16 cellular contexts compared by ENCODE assay signal in genomic region chr2:141362311-141362710, GRCh38.
DNase-seq lines count a peak whose midpoint lies in the region; ATAC-seq, FAIRE-seq and TF ChIP-seq lines count a peak whose summit lies in the region.
"Had no signal": no experiment of that assay in that cellular context is flagged by ENCODE, and none has a peak within 500 bp of the region (broad histone marks: within the 10 kb centered on the region; RNA-seq: fewer than 3 reads in every experiment).

No MANE protein-coding gene starts in this region.

- no peak for TF ChIP-seq CTCF in liver (IDR thresholded peaks at IDR 0.05; ENCODE audit: low read depth, low read length, missing input control)
- TF ChIP-seq CTCF in HepG2 (CRISPR knock-in tag; IDR thresholded peaks at IDR 0.05), result no peak
- TF ChIP-seq CTCF in choroid plexus epithelial cell (conservative IDR thresholded peaks at IDR 0.05; ENCODE audit: low read depth, low read length), result no peak
- TF ChIP-seq CTCF in fibroblast of the aortic adventitia (IDR thresholded peaks at IDR 0.05; ENCODE audit: insufficient read depth, low read length), result no peak
- no peak for TF ChIP-seq CTCF in nephron progenitor cell (IDR thresholded peaks at IDR 0.05)

- no peaks in the 10 kb centered on the region for H3K4me1 Mint-ChIP-seq in nephron progenitor cell
- H3K4me1 Mint-ChIP-seq: CD4-positive, CD25-positive, alpha-beta regulatory T cell had no signal

- no peak for FAIRE-seq in HepG2 (lab: Jason Lieb, UNC)
- FAIRE-seq: D721Med, H54, HTR-8/SVneo had no signal

- TF ChIP-seq EP300 in HepG2 (IDR thresholded peaks at IDR 0.05; ENCODE audit: low read depth in 2 of 2, low read length in 2 of 2) (no peak), HepG2 (CRISPR knock-in tag; IDR thresholded peaks at IDR 0.05; ENCODE audit: borderline replicate concordance) (no peak)

- H3K9ac ChIP-seq in liver (ENCODE audit: low read depth in 1 of 2, low read length in 2 of 2) (no peak overlapping the region), HepG2 (ENCODE audit: insufficient read depth, low read depth, low read length) (no peak overlapping the region)
- H3K9ac ChIP-seq: BLaER1 treated with 17β-estradiol and CSF1 and Interleukin-3, amounts not matched to agents 10 nM and 100 nM; GM23248 had no signal

- no peaks in the 10 kb centered on the region for H3K79me2 ChIP-seq in HepG2 (ENCODE audit: insufficient read depth, low read length)

- peaks cover 2% of the 10 kb centered on the region for H3K27me3 Mint-ChIP-seq in nephron progenitor cell (ENCODE audit: low read depth, poor library complexity)
- H3K27me3 Mint-ChIP-seq: CD4-positive, CD25-positive, alpha-beta regulatory T cell had no signal

- no peak for TF ChIP-seq POLR2A in HepG2 (IDR thresholded peaks at IDR 0.05; ENCODE audit: insufficient read depth in 1 of 2, low read depth in 2 of 2, low read length in 2 of 2)

- H3K27ac ChIP-seq in liver (ENCODE audit: low read depth in 1 of 2, low read length in 2 of 2) (no peak overlapping the region), HepG2 (ENCODE audit: extremely low read length, insufficient read depth, low read length) (no peak overlapping the region)
- H3K27ac ChIP-seq: BLaER1 treated with 17β-estradiol and CSF1 and Interleukin-3, amounts not matched to agents 10 nM and 100 nM; GM23248 had no signal

- ATAC-seq in HepG2, result no peak
- ATAC-seq: HCT116 had no signal

- no peaks in the 10 kb centered on the region for H3K4me1 ChIP-seq in liver (ENCODE audit: control insufficient read depth in 4 of 4, insufficient read depth in 4 of 4, low read length in 3 of 4)
- no peaks in the 10 kb centered on the region for H3K4me1 ChIP-seq in HepG2 (ENCODE audit: insufficient read depth, low read length)
- H3K4me1 ChIP-seq: BLaER1 treated with 17β-estradiol and CSF1 and Interleukin-3, amounts not matched to agents 10 nM and 100 nM had no signal

- H3K36me3 ChIP-seq in liver (ENCODE audit: control insufficient read depth in 4 of 4, insufficient read depth in 3 of 4, low read depth in 1 of 4, low read length in 3 of 4), result no peaks in the 10 kb centered on the region
- no peaks in the 10 kb centered on the region for H3K36me3 ChIP-seq in HepG2 (replicated peaks in 1 of 2; ENCODE audit: control insufficient read depth in 1 of 2, insufficient read depth in 2 of 2, low read length in 2 of 2)
- H3K36me3 ChIP-seq: BLaER1 treated with 17β-estradiol and CSF1 and Interleukin-3, amounts not matched to agents 10 nM and 100 nM had no signal

- H3K4me3 Mint-ChIP-seq in nephron progenitor cell, result no peak overlapping the region
- H3K4me3 Mint-ChIP-seq: CD4-positive, CD25-positive, alpha-beta regulatory T cell had no signal

- H3K4me3 ChIP-seq in liver (ENCODE audit: low read depth in 1 of 3, low read length in 3 of 3) (peak overlapping the region in 1 of 3 donors; percentile 3), HepG2 (replicated peaks in 1 of 3; ENCODE audit: insufficient read depth in 1 of 3, low read depth in 2 of 3, low read length in 3 of 3) (no peak overlapping the region), choroid plexus epithelial cell (ENCODE audit: low read depth, low read length) (no peak overlapping the region), fibroblast of the aortic adventitia (ENCODE audit: low read depth, low read length) (no peak overlapping the region)
- H3K4me3 ChIP-seq: BLaER1 treated with 17β-estradiol and CSF1 and Interleukin-3, amounts not matched to agents 10 nM and 100 nM; GM23248 had no signal

- POLR2A ChIA-PET in HepG2 (lab: Yijun Ruan, JAX), result no interaction called here

- CTCF ChIA-PET in HepG2 (lab: Yijun Ruan, JAX; ENCODE audit: low intra/inter-chr PET ratio, low total read pairs), result no interaction called here

- 48% methylated on average over 4 of the region's 4 CpGs for WGBS in liver
- WGBS in HepG2 (ENCODE audit: low lambda C conversion rate), result 52% methylated on average over 4 of the region's 4 CpGs

- BruUV-seq in HepG2 (replicated peaks; lab: Mats Ljungman, UMichigan), result no TSS peak

- H3K9me3 Mint-ChIP-seq in nephron progenitor cell, result no peaks in the 10 kb centered on the region

- no peaks in the 10 kb centered on the region for H4K20me1 ChIP-seq in HepG2 (ENCODE audit: insufficient read depth, low read length)
- H4K20me1 ChIP-seq: BLaER1 treated with 17β-estradiol and CSF1 and Interleukin-3, amounts not matched to agents 10 nM and 100 nM had no signal

- DNase-seq in HepG2 (ENCODE audit: low spot score) (no peak), choroid plexus epithelial cell (ENCODE audit: low read depth) (peak; percentile 5), fibroblast of the aortic adventitia (ENCODE audit: low read depth) (peak; percentile 9), retina (no peak), KBM-7 (no peak), nephron progenitor cell (no peak)
- DNase-seq: 8988T; CD4-positive, CD25-positive, alpha-beta regulatory T cell; DMS53; GM23248 had no signal

- TF ChIP-seq RAD21 in liver (IDR thresholded peaks at IDR 0.05), result no peak
- no peak for TF ChIP-seq RAD21 in HepG2 (CRISPR knock-in tag; IDR thresholded peaks at IDR 0.05)

- no peak overlapping the region for H3K4me2 ChIP-seq in HepG2 (ENCODE audit: low read depth, low read length)
- H3K4me2 ChIP-seq: BLaER1 treated with 17β-estradiol and CSF1 and Interleukin-3, amounts not matched to agents 10 nM and 100 nM had no signal

- H3K27me3 ChIP-seq in liver (ENCODE audit: control insufficient read depth in 4 of 4, insufficient read depth in 4 of 4, low read length in 3 of 4) (no peaks in the 10 kb centered on the region), HepG2 (ENCODE audit: control insufficient read depth in 1 of 2, insufficient read depth in 2 of 2, low read length in 2 of 2) (no peaks in the 10 kb centered on the region)
- H3K27me3 ChIP-seq: BLaER1 treated with 17β-estradiol and CSF1 and Interleukin-3, amounts not matched to agents 10 nM and 100 nM had no signal

- no peak overlapping the region for H2AFZ ChIP-seq in HepG2 (ENCODE audit: low read length)
- H2AFZ ChIP-seq: GM23248 had no signal

- H3K9me3 ChIP-seq in liver (ENCODE audit: control insufficient read depth in 4 of 4, low read length in 3 of 4) (no peaks in the 10 kb centered on the region), HepG2 (ENCODE audit: low read length) (no peaks in the 10 kb centered on the region)
- H3K9me3 ChIP-seq: BLaER1 treated with 17β-estradiol and CSF1 and Interleukin-3, amounts not matched to agents 10 nM and 100 nM had no signal

- H3K27ac Mint-ChIP-seq in nephron progenitor cell, result no peak overlapping the region
- H3K27ac Mint-ChIP-seq: CD4-positive, CD25-positive, alpha-beta regulatory T cell had no signal

- no peaks in the 10 kb centered on the region for H3K36me3 Mint-ChIP-seq in nephron progenitor cell (ENCODE audit: low read depth)
- H3K36me3 Mint-ChIP-seq: CD4-positive, CD25-positive, alpha-beta regulatory T cell had no signal

- in situ Hi-C loops in HepG2 (cut with HindIII; ENCODE audit: extremely low pct_ligation_motif_present, low pct_unique_long_range_greater_than_20kb), result no loop called here
- in situ Hi-C loops in KBM-7 (cut with MboI; ENCODE audit: low pct_unique_long_range_greater_than_20kb, low sequenced_read_pairs), result no loop called here

- intact Hi-C loops in HepG2 (cut with micrococcal nuclease; ENCODE audit: unreplicated experiment), result no loop called here

TF ChIP-seq in liver, 16 proteins besides CTCF, POLR2A, EP300 and RAD21 (continues in another document):
- no peak for TF ChIP-seq MAX (IDR thresholded peaks at IDR 0.05)
- no peak for TF ChIP-seq GABPA (IDR thresholded peaks at IDR 0.05 in 1 of 2, conservative IDR thresholded peaks at IDR 0.05 in 1 of 2)

TF ChIP-seq in HepG2, 621 proteins besides CTCF, POLR2A, EP300 and RAD21:
- no peak for TF ChIP-seq HDAC2 (CRISPR knock-in tag; IDR thresholded peaks at IDR 0.05)
- no peak for TF ChIP-seq ZNF839 (CRISPR knock-in tag; IDR thresholded peaks at IDR 0.05; ENCODE audit: borderline replicate concordance)
- TF ChIP-seq ZEB1 (IDR thresholded peaks at IDR 0.05; ENCODE audit: insufficient replicate concordance, low read depth), result no peak
- TF ChIP-seq ZNF639 (CRISPR knock-in tag; conservative IDR thresholded peaks at IDR 0.05), result no peak
- TF ChIP-seq ZNF576 (CRISPR knock-in tag; IDR thresholded peaks at IDR 0.05), result no peak
- no peak for TF ChIP-seq ZSCAN30 (CRISPR knock-in tag; IDR thresholded peaks at IDR 0.05)
- no peak for TF ChIP-seq ZNF136 (CRISPR knock-in tag; IDR thresholded peaks at IDR 0.05; ENCODE audit: low read depth)
- TF ChIP-seq ZSCAN20 (CRISPR knock-in tag; IDR thresholded peaks at IDR 0.05; ENCODE audit: borderline replicate concordance), result no peak

Comparison
In these comparisons a context has a peak if more than half of its experiments do, and no peak if none do; other contexts are left out.
1. DNase-seq: peak in choroid plexus epithelial cell (single experiment) and fibroblast of the aortic adventitia (single experiment); none in HepG2 (single experiment), retina (single experiment), KBM-7 (single experiment) and nephron progenitor cell (single experiment).